ENCODE assay signal across 18 cellular contexts in genomic region chr6:30767944-30768301, GRCh38. TPM values are rescaled to one million over a fixed set of nuclear protein-coding genes. Genes with fewer than 3 reads are reported as not detected.
DNase-seq lines count a peak whose midpoint lies in the region; ATAC-seq, FAIRE-seq and TF ChIP-seq lines count a peak whose summit lies in the region.
"Had no signal": no experiment of that assay in that cellular context is flagged by ENCODE, and none has a peak within 500 bp of the region (broad histone marks: within the 10 kb centered on the region; RNA-seq: fewer than 3 reads in every experiment).

No MANE protein-coding gene starts in this region.

- WGBS in small intestine, 3 donors: 100% methylated on average over 1 of the region's 1 CpG

- no peak for ATAC-seq in Panc1
- no peak for ATAC-seq in stimulated activated effector memory CD8-positive, alpha-beta T cell treated with anti-CD3 and anti-CD28 coated beads, Interleukin-12 subunit alpha, Interleukin-12 subunit beta, amount 100 ng/mL, for 72 hours
- no peak for ATAC-seq in GM18909 (IDR thresholded peaks at IDR 0.05; ENCODE audit: poor library complexity, unreplicated experiment)
- ATAC-seq: gastroesophageal sphincter, mucosa of descending colon had no signal

- in situ Hi-C loops in Panc1 (cut with HindIII; ENCODE audit: low pct_unique_long_range_greater_than_20kb, low sequenced_read_pairs): no loop called here

- BruUV-seq in Panc1 (replicated peaks; lab: Mats Ljungman, UMichigan): no TSS peak

- peaks cover 79% of the 10 kb centered on the region for H3K4me1 Mint-ChIP-seq in activated naive CD4-positive, alpha-beta T cell treated with anti-CD3 and anti-CD28 coated beads, Interleukin-2, amount 50 U/mL, for 24 hours
- peaks cover 76% of the 10 kb centered on the region for H3K4me1 Mint-ChIP-seq in stimulated activated effector memory CD8-positive, alpha-beta T cell treated with anti-CD3 and anti-CD28 coated beads, Interleukin-12 subunit alpha, Interleukin-12 subunit beta, amount 100 ng/mL, for 72 hours

- H3K36me3 ChIP-seq in Panc1 (ENCODE audit: control insufficient read depth, insufficient read depth, low read length) (no peaks in the 10 kb centered on the region), small intestine (ENCODE audit: control insufficient read depth in 2 of 2, insufficient read depth in 2 of 2, low read length in 2 of 2) (no peaks in the 10 kb centered on the region)
- H3K36me3 ChIP-seq: gastroesophageal sphincter, ovary, sigmoid colon, suprapubic skin had no signal

- H3K9me3 ChIP-seq in Panc1 (ENCODE audit: control insufficient read depth, insufficient read depth, low read depth, low read length) (no peaks in the 10 kb centered on the region), small intestine (ENCODE audit: control insufficient read depth, low read depth) (no peaks in the 10 kb centered on the region)
- H3K9me3 ChIP-seq: gastroesophageal sphincter, mucosa of descending colon, ovary, sigmoid colon, suprapubic skin had no signal

- no peak overlapping the region for H3K4me3 ChIP-seq in Panc1 (ENCODE audit: low read depth in 2 of 2, low read length in 2 of 2)
- H3K4me3 ChIP-seq in small intestine (ENCODE audit: low read depth in 1 of 2, low read length in 2 of 2): no peak overlapping the region
- H3K4me3 ChIP-seq: gastroesophageal sphincter, mucosa of descending colon, ovary, sigmoid colon, suprapubic skin had no signal

- FAIRE-seq in small intestine (lab: Jason Lieb, UNC): no peak
- FAIRE-seq: bronchial epithelial cell had no signal

- peaks cover 2% of the 10 kb centered on the region for H3K36me3 Mint-ChIP-seq in activated naive CD4-positive, alpha-beta T cell treated with anti-CD3 and anti-CD28 coated beads, Interleukin-2, amount 50 U/mL, for 24 hours
- peaks cover 27% of the 10 kb centered on the region for H3K36me3 Mint-ChIP-seq in stimulated activated effector memory CD8-positive, alpha-beta T cell treated with anti-CD3 and anti-CD28 coated beads, Interleukin-12 subunit alpha, Interleukin-12 subunit beta, amount 100 ng/mL, for 72 hours

- H3K27me3 Mint-ChIP-seq in activated naive CD4-positive, alpha-beta T cell treated with anti-CD3 and anti-CD28 coated beads, Interleukin-2, amount 50 U/mL, for 24 hours: no peaks in the 10 kb centered on the region

- H3K4me1 ChIP-seq in Panc1 (ENCODE audit: control insufficient read depth, insufficient read depth, low read length) (peaks cover 36% of the 10 kb centered on the region), small intestine (ENCODE audit: control insufficient read depth in 2 of 2, insufficient read depth in 1 of 2, low read depth in 1 of 2, low read length in 1 of 2) (peaks cover 3 to 23% of the 10 kb centered on the region in 2 donors)

- H3K27ac ChIP-seq in Panc1 (ENCODE audit: low read length) (peak overlapping the region; percentile 85), epithelial cell of prostate (peak overlapping the region; percentile 99), small intestine (ENCODE audit: low read depth in 1 of 2, low read length in 1 of 2) (no peak overlapping the region)
- H3K27ac ChIP-seq: ovary, suprapubic skin had no signal

- no peak for DNase-seq in activated naive CD4-positive, alpha-beta T cell treated with Interleukin-2 at 50 U/mL for 16 hours
- DNase-seq in Panc1 (ENCODE audit: low read depth, low spot score): no peak
- DNase-seq in epithelial cell of prostate (ENCODE audit: low read depth, low spot score): no peak
- DNase-seq in stimulated activated effector memory CD8-positive, alpha-beta T cell treated with anti-CD3 and anti-CD28 coated beads, Interleukin-12 subunit alpha, Interleukin-12 subunit beta, amount 100 ng/mL, for 72 hours (ENCODE audit: low spot score in 2 of 2): no peak
- DNase-seq in small intestine: no peak
- no peak for DNase-seq in NCI-H526 (lab: John Stamatoyannopoulos, UW)
- DNase-seq: activated CD4-positive, alpha-beta T cell treated with anti-CD3 and anti-CD28 coated beads, Interleukin-2, amount 50 U/mL, for 1 hour; activated effector memory CD4-positive, alpha-beta T cell treated with anti-CD3 and anti-CD28 coated beads, Interleukin-2, amount 50 U/mL, for 16 hours; mucosa of descending colon; NCI-H1048; NCI-H2081 treated with DMSO at 0.1 percent for 48 hours; ovary; sigmoid colon had no signal

- H3K9me3 Mint-ChIP-seq in activated naive CD4-positive, alpha-beta T cell treated with anti-CD3 and anti-CD28 coated beads, Interleukin-2, amount 50 U/mL, for 24 hours: no peaks in the 10 kb centered on the region
- H3K9me3 Mint-ChIP-seq in stimulated activated effector memory CD8-positive, alpha-beta T cell treated with anti-CD3 and anti-CD28 coated beads, Interleukin-12 subunit alpha, Interleukin-12 subunit beta, amount 100 ng/mL, for 72 hours: no peaks in the 10 kb centered on the region

- H3K27me3 ChIP-seq in Panc1 (ENCODE audit: control insufficient read depth, insufficient read depth, low read length) (no peaks in the 10 kb centered on the region), small intestine (ENCODE audit: control insufficient read depth in 2 of 2, insufficient read depth in 2 of 2, low read length in 2 of 2) (no peaks in the 10 kb centered on the region)
- H3K27me3 ChIP-seq: gastroesophageal sphincter, ovary, sigmoid colon, suprapubic skin had no signal

- CTCF ChIA-PET in Panc1 (lab: Charles Lee): no interaction called here

- no peak for TF ChIP-seq CTCF in Panc1 (IDR thresholded peaks at IDR 0.05)

- H3K27ac Mint-ChIP-seq in activated naive CD4-positive, alpha-beta T cell treated with anti-CD3 and anti-CD28 coated beads, Interleukin-2, amount 50 U/mL, for 24 hours: peak overlapping the region; percentile 96
- H3K27ac Mint-ChIP-seq in stimulated activated effector memory CD8-positive, alpha-beta T cell treated with anti-CD3 and anti-CD28 coated beads, Interleukin-12 subunit alpha, Interleukin-12 subunit beta, amount 100 ng/mL, for 72 hours: peak overlapping the region; percentile 95

- POLR2A ChIA-PET in Panc1 (lab: Charles Lee): interaction anchor here (0.7 kb wide), 1 partner anchor 356 kb away, joined by 5 read pairs; no protein-coding TSS in a partner anchor

- intact Hi-C loops in Panc1 (cut with micrococcal nuclease; ENCODE audit: unreplicated experiment): no loop called here

- H3K4me3 Mint-ChIP-seq in activated naive CD4-positive, alpha-beta T cell treated with anti-CD3 and anti-CD28 coated beads, Interleukin-2, amount 50 U/mL, for 24 hours: peak overlapping the region; percentile 71
- peak overlapping the region; percentile 66 for H3K4me3 Mint-ChIP-seq in stimulated activated effector memory CD8-positive, alpha-beta T cell treated with anti-CD3 and anti-CD28 coated beads, Interleukin-12 subunit alpha, Interleukin-12 subunit beta, amount 100 ng/mL, for 72 hours

RNA-seq across cellular contexts. Expression of gene IER3, which starts 23.6 kb away (rescaled TPM):
- total RNA-seq in Panc1 (2021; ENCODE audit: unreplicated experiment): 106 TPM
- polyA plus RNA-seq in Panc1 (2012; ENCODE audit: insufficient read length): 166 TPM
- 10 to 100 TPM; 13.6 to 69.5 (median 15.7) TPM for polyA plus RNA-seq in small intestine

RNA-seq across cellular contexts. Expression of gene FLOT1, which starts 25.4 kb away (rescaled TPM):
- 176 TPM for total RNA-seq in Panc1 (2021; ENCODE audit: unreplicated experiment)
- 221 TPM for polyA plus RNA-seq in Panc1 (2012; ENCODE audit: insufficient read length)
- polyA plus RNA-seq in small intestine: 100 to 1,000 TPM; 134 to 166 (median 153) TPM

RNA-seq across cellular contexts. Expression of gene TUBB, which starts 47.8 kb away (rescaled TPM):
- 853 TPM for total RNA-seq in Panc1 (2021; ENCODE audit: unreplicated experiment)
- 1,083 TPM for polyA plus RNA-seq in Panc1 (2012; ENCODE audit: insufficient read length)
- polyA plus RNA-seq in small intestine: 100 to 1,000 TPM in 1 of 3 donors, 10 to 100 TPM in 2; 47.0 to 306 (median 70.5) TPM

RNA-seq across cellular contexts. Expression of gene MDC1, which starts 50.8 kb away (rescaled TPM):
- 68.6 TPM for total RNA-seq in Panc1 (2021; ENCODE audit: unreplicated experiment)
- 36.0 TPM for polyA plus RNA-seq in Panc1 (2012; ENCODE audit: insufficient read length)
- polyA plus RNA-seq in small intestine: 10 to 100 TPM in 1 of 3 donors, 1 to 10 TPM in 2; 1.8 to 12.1 (median 3.2) TPM

Comparison
In these comparisons a context has a peak if more than half of its experiments do, and no peak if none do; other contexts are left out.
1. H3K27ac ChIP-seq: peak in Panc1 (single experiment) and epithelial cell of prostate (single experiment); none in small intestine (0 of 2).